In the genomic region with DNA sequence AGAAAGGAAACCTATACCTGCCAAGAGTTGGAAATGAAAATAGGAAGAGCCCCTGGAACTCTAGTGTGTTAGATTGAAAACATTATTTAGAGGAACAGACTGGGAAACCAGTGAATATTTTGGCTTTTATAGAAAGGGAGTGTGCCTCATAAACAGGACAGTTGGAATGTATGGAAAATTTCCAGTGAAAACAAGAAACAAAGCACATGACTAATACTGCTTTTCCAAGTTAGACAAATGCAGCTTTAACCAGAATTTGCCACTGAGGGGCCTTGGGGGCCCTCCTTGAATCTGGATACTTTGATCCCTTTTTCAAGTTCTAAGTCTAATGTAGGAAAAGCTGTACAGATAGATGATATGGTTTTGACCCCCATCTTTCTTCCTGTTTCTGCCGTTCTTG, we compare ENCODE assay signal across 1 cellular context.
TF ChIP-seq lines count a peak whose summit lies in the region.

No MANE protein-coding gene starts in this region.

TF ChIP-seq in endothelial cell of umbilical vein, 7 proteins besides CTCF, POLR2A, EP300 and RAD21:
- TF ChIP-seq FOS (IDR thresholded peaks at IDR 0.05; ENCODE audit: borderline replicate concordance, insufficient read depth, low read length), result peak; percentile 49
- no peak for TF ChIP-seq MYC (IDR thresholded peaks at IDR 0.05; ENCODE audit: low read depth, low read length)
- no peak for TF ChIP-seq MAX (IDR thresholded peaks at IDR 0.05; ENCODE audit: insufficient read depth, insufficient read length)
- TF ChIP-seq JUN (IDR thresholded peaks at IDR 0.05; ENCODE audit: borderline replicate concordance, insufficient read depth, insufficient read length, low read depth), result peak; percentile 51
- no peak for TF ChIP-seq GATA2 (IDR thresholded peaks at IDR 0.05; ENCODE audit: insufficient read depth, insufficient read length, low read depth, low read length)
